ENCODE assay signal across 2 cellular contexts in genomic region chr11:68839953-68840641, GRCh38.
TF ChIP-seq lines count a peak whose summit lies in the region.

No MANE protein-coding gene starts in this region.

TF ChIP-seq in GM12878, 131 proteins besides CTCF, POLR2A, EP300 and RAD21 (continued from another document):
- TF ChIP-seq CUX1 (IDR thresholded peaks at IDR 0.05; ENCODE audit: insufficient replicate concordance, low read depth, low read length): no peak
- TF ChIP-seq CREM (IDR thresholded peaks at IDR 0.05; ENCODE audit: low read depth): no peak
- TF ChIP-seq CHD4 (IDR thresholded peaks at IDR 0.05): no peak
- TF ChIP-seq SIX5 (IDR thresholded peaks at IDR 0.05; ENCODE audit: low read depth, low read length, severe bottlenecking): no peak
- TF ChIP-seq FOXK2 (IDR thresholded peaks at IDR 0.05): no peak
- no peak for TF ChIP-seq TARDBP (IDR thresholded peaks at IDR 0.05; ENCODE audit: borderline replicate concordance)
- TF ChIP-seq PBX3 (IDR thresholded peaks at IDR 0.05; ENCODE audit: insufficient replicate concordance, low read depth, low read length): no peak
- no peak for TF ChIP-seq NR2C1 (IDR thresholded peaks at IDR 0.05)
- TF ChIP-seq, protein P1, sequence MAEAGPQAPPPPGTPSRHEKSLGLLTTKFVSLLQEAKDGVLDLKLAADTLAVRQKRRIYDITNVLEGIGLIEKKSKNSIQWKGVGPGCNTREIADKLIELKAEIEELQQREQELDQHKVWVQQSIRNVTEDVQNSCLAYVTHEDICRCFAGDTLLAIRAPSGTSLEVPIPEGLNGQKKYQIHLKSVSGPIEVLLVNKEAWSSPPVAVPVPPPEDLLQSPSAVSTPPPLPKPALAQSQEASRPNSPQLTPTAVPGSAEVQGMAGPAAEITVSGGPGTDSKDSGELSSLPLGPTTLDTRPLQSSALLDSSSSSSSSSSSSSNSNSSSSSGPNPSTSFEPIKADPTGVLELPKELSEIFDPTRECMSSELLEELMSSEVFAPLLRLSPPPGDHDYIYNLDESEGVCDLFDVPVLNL (IDR thresholded peaks at IDR 0.05; ENCODE audit: low read depth, low read length): no peak
- TF ChIP-seq, protein P2, sequence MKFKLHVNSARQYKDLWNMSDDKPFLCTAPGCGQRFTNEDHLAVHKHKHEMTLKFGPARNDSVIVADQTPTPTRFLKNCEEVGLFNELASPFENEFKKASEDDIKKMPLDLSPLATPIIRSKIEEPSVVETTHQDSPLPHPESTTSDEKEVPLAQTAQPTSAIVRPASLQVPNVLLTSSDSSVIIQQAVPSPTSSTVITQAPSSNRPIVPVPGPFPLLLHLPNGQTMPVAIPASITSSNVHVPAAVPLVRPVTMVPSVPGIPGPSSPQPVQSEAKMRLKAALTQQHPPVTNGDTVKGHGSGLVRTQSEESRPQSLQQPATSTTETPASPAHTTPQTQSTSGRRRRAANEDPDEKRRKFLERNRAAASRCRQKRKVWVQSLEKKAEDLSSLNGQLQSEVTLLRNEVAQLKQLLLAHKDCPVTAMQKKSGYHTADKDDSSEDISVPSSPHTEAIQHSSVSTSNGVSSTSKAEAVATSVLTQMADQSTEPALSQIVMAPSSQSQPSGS (IDR thresholded peaks at IDR 0.05; ENCODE audit: low read length): no peak

TF ChIP-seq in liver, 16 proteins besides CTCF, POLR2A, EP300 and RAD21 (continued from another document):
- TF ChIP-seq EGR1 (IDR thresholded peaks at IDR 0.05; ENCODE audit: low read depth in 2 of 2) (no peak), MAX (IDR thresholded peaks at IDR 0.05) (no peak)
- TF ChIP-seq, protein P3, sequence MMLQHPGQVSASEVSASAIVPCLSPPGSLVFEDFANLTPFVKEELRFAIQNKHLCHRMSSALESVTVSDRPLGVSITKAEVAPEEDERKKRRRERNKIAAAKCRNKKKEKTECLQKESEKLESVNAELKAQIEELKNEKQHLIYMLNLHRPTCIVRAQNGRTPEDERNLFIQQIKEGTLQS (IDR thresholded peaks at IDR 0.05): no peak
